Comparison of ENCODE assay signal across 1 cellular context in the genomic region with DNA sequence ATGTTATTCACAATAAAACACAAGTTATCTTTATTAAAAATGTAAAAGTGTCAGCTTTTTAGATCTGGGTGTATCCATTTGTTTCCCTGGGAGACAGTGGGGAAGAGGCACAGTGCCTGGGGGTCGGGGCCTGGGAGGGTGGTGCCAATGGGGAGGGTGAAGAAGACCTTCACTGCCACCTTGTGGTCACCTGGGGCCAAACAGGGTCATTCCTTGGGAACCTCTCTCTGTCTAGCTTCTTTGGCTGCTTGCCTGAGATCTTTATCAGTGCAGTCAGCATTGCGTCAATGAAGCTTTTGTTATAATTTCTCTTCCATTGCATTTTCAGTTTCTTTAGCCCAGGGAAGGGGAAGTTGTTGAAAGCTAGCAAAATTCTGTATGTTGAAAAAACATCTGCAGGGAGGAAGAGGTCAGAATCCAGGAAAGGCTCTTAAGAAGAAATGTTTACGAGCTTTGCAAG.
TF ChIP-seq lines count a peak whose summit lies in the region.

No MANE protein-coding gene starts in this region.

TF ChIP-seq in SK-N-SH, 30 proteins besides CTCF, POLR2A, EP300 and RAD21 (continued from another document):
- TF ChIP-seq PBX3 (IDR thresholded peaks at IDR 0.05) (0 out of 2 replicates have a peak, but pooled peaks have one; percentile 32), CHD2 (IDR thresholded peaks at IDR 0.05; ENCODE audit: low read length, partially characterized antibody) (peak; percentile 22), RXRA (IDR thresholded peaks at IDR 0.05; ENCODE audit: borderline replicate concordance, low read depth) (peak; percentile 37; the same call in 1 of the 2 replicates), RCOR1 (IDR thresholded peaks at IDR 0.05; ENCODE audit: low read length) (peak; percentile 47; the same call in 1 of the 2 replicates), SIN3A (IDR thresholded peaks at IDR 0.05; ENCODE audit: borderline replicate concordance, low read depth, low read length) (no peak), POLR2AphosphoS5 (IDR thresholded peaks at IDR 0.05; ENCODE audit: low read depth, low read length) (no peak), GABPA (IDR thresholded peaks at IDR 0.05; ENCODE audit: low read depth) (no peak), FOSL2 (IDR thresholded peaks at IDR 0.05; ENCODE audit: borderline replicate concordance, low read depth) (peak; percentile 9; the same call in 1 of the 2 replicates), EZH2phosphoT487 (IDR thresholded peaks at IDR 0.05; ENCODE audit: borderline replicate concordance, low read depth) (no peak), NFIC (IDR thresholded peaks at IDR 0.05; ENCODE audit: borderline replicate concordance) (peak; percentile 93), ELF1 (IDR thresholded peaks at IDR 0.05) (no peak), TAF1 (IDR thresholded peaks at IDR 0.05; ENCODE audit: borderline replicate concordance, low read depth, low read length) (no peak), GATA2 (CRISPR knock-in tag; IDR thresholded peaks at IDR 0.05) (peak; percentile 97), JUND (IDR thresholded peaks at IDR 0.05) (0 out of 2 replicates have a peak, but pooled peaks have one; percentile 13), MEF2A (IDR thresholded peaks at IDR 0.05; ENCODE audit: borderline replicate concordance, low read depth) (no peak), FOXJ3 (CRISPR knock-in tag; IDR thresholded peaks at IDR 0.05) (no peak), FOXM1 (IDR thresholded peaks at IDR 0.05; ENCODE audit: low read depth) (no peak), TEAD4 (IDR thresholded peaks at IDR 0.05; ENCODE audit: borderline replicate concordance, insufficient read depth) (no peak)
- TF ChIP-seq, protein P1, sequence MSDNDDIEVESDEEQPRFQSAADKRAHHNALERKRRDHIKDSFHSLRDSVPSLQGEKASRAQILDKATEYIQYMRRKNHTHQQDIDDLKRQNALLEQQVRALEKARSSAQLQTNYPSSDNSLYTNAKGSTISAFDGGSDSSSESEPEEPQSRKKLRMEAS (IDR thresholded peaks at IDR 0.05; ENCODE audit: low read depth) = peak; percentile 14; the same call in 1 of the 2 replicates
- TF ChIP-seq, protein P2, sequence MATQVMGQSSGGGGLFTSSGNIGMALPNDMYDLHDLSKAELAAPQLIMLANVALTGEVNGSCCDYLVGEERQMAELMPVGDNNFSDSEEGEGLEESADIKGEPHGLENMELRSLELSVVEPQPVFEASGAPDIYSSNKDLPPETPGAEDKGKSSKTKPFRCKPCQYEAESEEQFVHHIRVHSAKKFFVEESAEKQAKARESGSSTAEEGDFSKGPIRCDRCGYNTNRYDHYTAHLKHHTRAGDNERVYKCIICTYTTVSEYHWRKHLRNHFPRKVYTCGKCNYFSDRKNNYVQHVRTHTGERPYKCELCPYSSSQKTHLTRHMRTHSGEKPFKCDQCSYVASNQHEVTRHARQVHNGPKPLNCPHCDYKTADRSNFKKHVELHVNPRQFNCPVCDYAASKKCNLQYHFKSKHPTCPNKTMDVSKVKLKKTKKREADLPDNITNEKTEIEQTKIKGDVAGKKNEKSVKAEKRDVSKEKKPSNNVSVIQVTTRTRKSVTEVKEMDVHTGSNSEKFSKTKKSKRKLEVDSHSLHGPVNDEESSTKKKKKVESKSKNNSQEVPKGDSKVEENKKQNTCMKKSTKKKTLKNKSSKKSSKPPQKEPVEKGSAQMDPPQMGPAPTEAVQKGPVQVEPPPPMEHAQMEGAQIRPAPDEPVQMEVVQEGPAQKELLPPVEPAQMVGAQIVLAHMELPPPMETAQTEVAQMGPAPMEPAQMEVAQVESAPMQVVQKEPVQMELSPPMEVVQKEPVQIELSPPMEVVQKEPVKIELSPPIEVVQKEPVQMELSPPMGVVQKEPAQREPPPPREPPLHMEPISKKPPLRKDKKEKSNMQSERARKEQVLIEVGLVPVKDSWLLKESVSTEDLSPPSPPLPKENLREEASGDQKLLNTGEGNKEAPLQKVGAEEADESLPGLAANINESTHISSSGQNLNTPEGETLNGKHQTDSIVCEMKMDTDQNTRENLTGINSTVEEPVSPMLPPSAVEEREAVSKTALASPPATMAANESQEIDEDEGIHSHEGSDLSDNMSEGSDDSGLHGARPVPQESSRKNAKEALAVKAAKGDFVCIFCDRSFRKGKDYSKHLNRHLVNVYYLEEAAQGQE (IDR thresholded peaks at IDR 0.05; ENCODE audit: low read depth, low read length) = no peak
- TF ChIP-seq, protein P3, sequence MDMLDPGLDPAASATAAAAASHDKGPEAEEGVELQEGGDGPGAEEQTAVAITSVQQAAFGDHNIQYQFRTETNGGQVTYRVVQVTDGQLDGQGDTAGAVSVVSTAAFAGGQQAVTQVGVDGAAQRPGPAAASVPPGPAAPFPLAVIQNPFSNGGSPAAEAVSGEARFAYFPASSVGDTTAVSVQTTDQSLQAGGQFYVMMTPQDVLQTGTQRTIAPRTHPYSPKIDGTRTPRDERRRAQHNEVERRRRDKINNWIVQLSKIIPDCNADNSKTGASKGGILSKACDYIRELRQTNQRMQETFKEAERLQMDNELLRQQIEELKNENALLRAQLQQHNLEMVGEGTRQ (IDR thresholded peaks at IDR 0.05; ENCODE audit: borderline replicate concordance, low read depth, low read length) = no peak
